8 cellular contexts compared by ENCODE assay signal in the genomic region with DNA sequence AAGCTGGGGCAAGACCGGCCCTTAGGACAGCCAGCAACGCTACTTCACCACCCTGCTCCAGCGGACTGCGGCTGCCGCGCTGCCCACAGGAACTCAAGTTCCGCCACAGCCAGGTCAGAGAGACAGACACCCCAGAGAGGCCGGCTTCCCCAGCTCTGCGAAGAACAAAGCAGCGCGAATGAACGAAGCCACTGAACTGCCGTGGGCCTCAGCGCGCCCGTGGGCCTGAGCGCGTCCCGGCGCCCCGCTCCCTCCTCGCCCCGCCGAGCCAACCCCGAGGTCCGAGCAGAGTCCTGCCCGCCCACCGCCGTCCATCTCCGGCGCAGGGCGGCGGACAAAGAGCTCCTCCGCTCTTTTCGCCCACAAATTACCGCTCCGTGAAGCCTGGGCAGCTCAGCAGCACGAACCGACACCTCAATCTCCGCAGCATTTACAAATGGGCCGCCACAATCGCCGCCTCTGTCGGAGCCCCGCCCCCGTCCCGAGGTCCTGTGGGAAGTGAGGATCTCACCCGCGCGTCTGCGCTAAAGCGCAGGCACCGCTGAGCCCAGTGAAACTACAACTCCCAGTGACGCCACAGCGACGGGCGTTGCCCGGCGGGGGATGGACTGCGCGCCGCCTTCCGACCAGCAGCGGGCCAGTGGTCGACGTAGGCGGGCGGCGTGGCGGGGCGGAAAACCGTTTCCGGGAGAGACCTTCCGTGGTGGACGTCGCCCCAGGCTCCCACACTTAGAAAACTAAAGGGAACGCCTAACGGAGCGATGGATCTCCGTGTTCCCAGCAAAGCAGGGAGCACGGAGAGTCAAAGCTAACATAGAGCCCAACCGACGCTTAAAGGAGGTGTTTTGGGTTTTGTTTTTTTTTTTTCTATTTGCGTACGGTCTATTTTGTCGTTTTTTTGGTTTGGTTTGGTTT.
DNase-seq lines count a peak whose midpoint lies in the region; TF ChIP-seq lines count a peak whose summit lies in the region.

No MANE protein-coding gene starts in this region.

- H3K9me3 ChIP-seq in ES-I3 (ENCODE audit: control insufficient read depth, insufficient read depth, low read length) (no peaks in the 10 kb centered on the region), Loucy (ENCODE audit: insufficient read depth, low read depth, low read length) (no peaks in the 10 kb centered on the region)

- H3K4me3 Mint-ChIP-seq in nephron progenitor cell = peak overlapping the region; percentile 98
- peak overlapping the region; percentile 97 for H3K4me3 Mint-ChIP-seq in stimulated activated naive CD8-positive, alpha-beta T cell treated with anti-CD3 and anti-CD28 coated beads, Interleukin-15, Interleukin-2, amounts not matched to agents 100 ng/mL and 50 ng/mL, for 24 hours

- H3F3A ChIP-seq in Loucy (ENCODE audit: low read depth) = no peaks in the 10 kb centered on the region

- TF ChIP-seq CTCF in Loucy (conservative IDR thresholded peaks at IDR 0.05; ENCODE audit: low read length) = no peak
- TF ChIP-seq CTCF in nephron progenitor cell (IDR thresholded peaks at IDR 0.05) = no peak

- DNase-seq in H7 (peak; percentile 94), SHP77 (lab: John Stamatoyannopoulos, UW) (peak; percentile 92 to 95), activated gamma-delta T cell (lab: John Stamatoyannopoulos, UW) (peak; percentile 85), fibroblast of the conjunctiva (ENCODE audit: low read depth) (peak; percentile 95), nephron progenitor cell (peak; percentile 94)

- 0 out of 2 replicates have a peak, but pooled peaks cover 6% of the 10 kb centered on the region for H3K4me1 ChIP-seq in ES-I3 (ENCODE audit: insufficient read depth, low read length)
- H3K4me1 ChIP-seq in Loucy (ENCODE audit: insufficient read depth, low read length, poor library complexity, severe bottlenecking) = peaks cover 39% of the 10 kb centered on the region

- peaks cover 19% of the 10 kb centered on the region for H4K20me1 ChIP-seq in Loucy (ENCODE audit: insufficient read depth, low read length, poor library complexity, severe bottlenecking)

- H3K9ac ChIP-seq in ES-I3 (ENCODE audit: low read depth, low read length) = peak overlapping the region; percentile 87
- peak overlapping the region; percentile 90 for H3K9ac ChIP-seq in Loucy (ENCODE audit: low read depth, low read length, poor library complexity, severe bottlenecking)

- no peaks in the 10 kb centered on the region for H3K27me3 ChIP-seq in H7 (ENCODE audit: control insufficient read depth, insufficient read depth, low read length)
- no peaks in the 10 kb centered on the region for H3K27me3 ChIP-seq in Loucy (ENCODE audit: insufficient read depth, low read length, poor library complexity, severe bottlenecking)

- H3K27me3 Mint-ChIP-seq in nephron progenitor cell (ENCODE audit: low read depth, poor library complexity) = peaks cover 6% of the 10 kb centered on the region
- no peaks in the 10 kb centered on the region for H3K27me3 Mint-ChIP-seq in stimulated activated naive CD8-positive, alpha-beta T cell treated with anti-CD3 and anti-CD28 coated beads, Interleukin-15, Interleukin-2, amounts not matched to agents 100 ng/mL and 50 ng/mL, for 24 hours

- H3K4me3 ChIP-seq in H7 (ENCODE audit: insufficient read depth, low read depth, low read length) (peak overlapping the region; percentile 92), Loucy (ENCODE audit: low read length, poor library complexity, severe bottlenecking) (peak overlapping the region; percentile 82)

- H2AFZ ChIP-seq in Loucy (ENCODE audit: low read length) = peak overlapping the region; percentile 88

- H3K9me2 ChIP-seq in Loucy (replicated peaks; ENCODE audit: low read depth, low read length) = no peaks in the 10 kb centered on the region

- peaks cover 24% of the 10 kb centered on the region for H3K4me1 Mint-ChIP-seq in nephron progenitor cell
- H3K4me1 Mint-ChIP-seq in stimulated activated naive CD8-positive, alpha-beta T cell treated with anti-CD3 and anti-CD28 coated beads, Interleukin-15, Interleukin-2, amounts not matched to agents 100 ng/mL and 50 ng/mL, for 24 hours (ENCODE audit: low read depth) = peaks cover 12% of the 10 kb centered on the region

- H3K79me2 ChIP-seq in Loucy (ENCODE audit: insufficient read depth, low read length) = peaks cover 49% of the 10 kb centered on the region

- H3K36me3 Mint-ChIP-seq in nephron progenitor cell (ENCODE audit: low read depth) = no peaks in the 10 kb centered on the region
- peaks cover 7% of the 10 kb centered on the region for H3K36me3 Mint-ChIP-seq in stimulated activated naive CD8-positive, alpha-beta T cell treated with anti-CD3 and anti-CD28 coated beads, Interleukin-15, Interleukin-2, amounts not matched to agents 100 ng/mL and 50 ng/mL, for 24 hours (ENCODE audit: low read depth)

- no peaks in the 10 kb centered on the region for H3K36me3 ChIP-seq in ES-I3 (ENCODE audit: insufficient read depth, low read length)
- no peaks in the 10 kb centered on the region for H3K36me3 ChIP-seq in H7 (replicated peaks; ENCODE audit: control insufficient read depth, insufficient read depth, low read length)
- H3K36me3 ChIP-seq in Loucy (ENCODE audit: insufficient read depth, low read length) = no peaks in the 10 kb centered on the region

- H3K9me3 Mint-ChIP-seq in nephron progenitor cell = peaks cover 9% of the 10 kb centered on the region
- H3K9me3 Mint-ChIP-seq in stimulated activated naive CD8-positive, alpha-beta T cell treated with anti-CD3 and anti-CD28 coated beads, Interleukin-15, Interleukin-2, amounts not matched to agents 100 ng/mL and 50 ng/mL, for 24 hours = no peaks in the 10 kb centered on the region

- peak overlapping the region; percentile 99 for H3K27ac Mint-ChIP-seq in nephron progenitor cell
- H3K27ac Mint-ChIP-seq in stimulated activated naive CD8-positive, alpha-beta T cell treated with anti-CD3 and anti-CD28 coated beads, Interleukin-15, Interleukin-2, amounts not matched to agents 100 ng/mL and 50 ng/mL, for 24 hours = peak overlapping the region; percentile 96

- H3K4me2 ChIP-seq in Loucy (ENCODE audit: low read depth, low read length, poor library complexity, severe bottlenecking) = peak overlapping the region; percentile 82

Comparison
In these comparisons a context has a peak if more than half of its experiments do, and no peak if none do; other contexts are left out.
1. Peak in every context shown above with its lines: DNase-seq and H3K4me3 ChIP-seq.